8 cellular contexts compared by ENCODE assay signal in genomic region chr9:96618209-96619108, GRCh38.
DNase-seq lines count a peak whose midpoint lies in the region; ATAC-seq and TF ChIP-seq lines count a peak whose summit lies in the region.

No MANE protein-coding gene starts in this region.

- H3K9me3 Mint-ChIP-seq in dendritic cell treated with granulocyte-macrophage colony-stimulating factor and Interleukin-4, amounts not matched to agents 40 ng/mL and 50 ng/mL, for 4 days = no peaks in the 10 kb centered on the region

- peak overlapping the region; percentile 67 for H3K4me3 Mint-ChIP-seq in dendritic cell treated with granulocyte-macrophage colony-stimulating factor and Interleukin-4, amounts not matched to agents 40 ng/mL and 50 ng/mL, for 4 days

- H3K27ac ChIP-seq in WERI-Rb-1 = no peak overlapping the region

- H3K27me3 Mint-ChIP-seq in dendritic cell treated with granulocyte-macrophage colony-stimulating factor and Interleukin-4, amounts not matched to agents 40 ng/mL and 50 ng/mL, for 4 days = peaks cover 66% of the 10 kb centered on the region

- H3K4me3 ChIP-seq in WERI-Rb-1 (ENCODE audit: low read depth, low read length) = peak overlapping the region; percentile 60

- DNase-seq in NCI-H510A treated with DMSO at 0.1 percent for 48 hours (lab: John Stamatoyannopoulos, UW) = peak; percentile 13
- no peak for DNase-seq in NCI-H510A (lab: John Stamatoyannopoulos, UW)
- peak; percentile 29 for DNase-seq in WERI-Rb-1
- DNase-seq in left kidney (ENCODE audit: low read depth, low spot score) = peak; percentile 77
- peak; percentile 42 for DNase-seq in stimulated activated CD4-positive, alpha-beta T cell treated with anti-CD3 and anti-CD28 coated beads, Interleukin-15, amount 100 ng/mL, for 24 hours

- 0 out of 2 replicates have a peak, but pooled peaks cover 4% of the 10 kb centered on the region for H3K36me3 ChIP-seq in WERI-Rb-1

- no peaks in the 10 kb centered on the region for H3K4me1 Mint-ChIP-seq in dendritic cell treated with granulocyte-macrophage colony-stimulating factor and Interleukin-4, amounts not matched to agents 40 ng/mL and 50 ng/mL, for 4 days (ENCODE audit: low read depth)

- no peak for TF ChIP-seq CTCF in WERI-Rb-1 (IDR thresholded peaks at IDR 0.05; ENCODE audit: low read depth, low read length)

- no peaks in the 10 kb centered on the region for H3K27me3 ChIP-seq in WERI-Rb-1 (ENCODE audit: insufficient read depth, low read depth, severe bottlenecking)

- no peaks in the 10 kb centered on the region for H3K9me3 ChIP-seq in WERI-Rb-1 (ENCODE audit: severe bottlenecking)

- H3K27ac Mint-ChIP-seq in dendritic cell treated with granulocyte-macrophage colony-stimulating factor and Interleukin-4, amounts not matched to agents 40 ng/mL and 50 ng/mL, for 4 days = no peak overlapping the region

- intact Hi-C loops in dendritic cell treated with granulocyte-macrophage colony-stimulating factor and Interleukin-4, amounts not matched to agents 40 ng/mL and 50 ng/mL, for 4 days (cut with micrococcal nuclease) = loop anchor here (2.0 kb wide), 1 partner anchor 36 kb away; the partner anchor contains the start of gene PRXL2C

- no peak for ATAC-seq in HG03196 (IDR thresholded peaks at IDR 0.05; ENCODE audit: unreplicated experiment)
- no peak for ATAC-seq in activated CD4-positive, CD25-positive, alpha-beta regulatory T cell treated with anti-CD3 and anti-CD28 coated beads, Interleukin-2, amount 50 U/mL, for 24 hours

- no peaks in the 10 kb centered on the region for H3K36me3 Mint-ChIP-seq in dendritic cell treated with granulocyte-macrophage colony-stimulating factor and Interleukin-4, amounts not matched to agents 40 ng/mL and 50 ng/mL, for 4 days (ENCODE audit: low read depth)
